In genomic region chrX:74906427-74906826, GRCh38 we compare ENCODE assay signal across 5 cellular contexts. TPM values are rescaled to one million over a fixed set of nuclear protein-coding genes. Genes with fewer than 3 reads are reported as not detected.
"Had no signal": no experiment of that assay in that cellular context is flagged by ENCODE, and none has a peak within 500 bp of the region (broad histone marks: within the 10 kb centered on the region; RNA-seq: fewer than 3 reads in every experiment).

No MANE protein-coding gene starts in this region.

- DNase-seq: H9, HCEC 1CT, IMR-90 had no signal

- H3K4me3 ChIP-seq: GM23338 had no signal

RNA-seq across cellular contexts. Expression of gene NEXMIF, which starts 18.8 kb away (rescaled TPM):
- total RNA-seq: HT-29, IMR-90 had no signal
